ENCODE assay signal across 22 cellular contexts in genomic region chr1:47968489-47968888, GRCh38. TPM values are rescaled to one million over a fixed set of nuclear protein-coding genes. Genes with fewer than 3 reads are reported as not detected.
DNase-seq lines count a peak whose midpoint lies in the region; ATAC-seq, FAIRE-seq and TF ChIP-seq lines count a peak whose summit lies in the region.
"Had no signal": no experiment of that assay in that cellular context is flagged by ENCODE, and none has a peak within 500 bp of the region (broad histone marks: within the 10 kb centered on the region; RNA-seq: fewer than 3 reads in every experiment).

No MANE protein-coding gene starts in this region.

- H3K27ac ChIP-seq in K562 (ENCODE audit: extremely low read depth, low read depth, low read length): no peak overlapping the region
- H3K27ac ChIP-seq in right lobe of liver: peak overlapping the region in 2 of 3 donors; percentile 65 to 79
- H3K27ac ChIP-seq in tibial artery: peak overlapping the region; percentile 60 to 90

- CTCF ChIA-PET in K562 (lab: Yijun Ruan, JAX; ENCODE audit: low intra/inter-chr PET ratio): no interaction called here

- BruUV-seq in K562 (replicated peaks; lab: Mats Ljungman, UMichigan): no TSS peak

- TF ChIP-seq CTCF in K562 (IDR thresholded peaks at IDR 0.05 in 2 of 3, conservative IDR thresholded peaks at IDR 0.05 in 1 of 3; ENCODE audit: insufficient read depth in 2 of 3, low read depth in 1 of 3, low read length in 3 of 3) (no peak), right lobe of liver (IDR thresholded peaks at IDR 0.05) (no peak), tibial artery (IDR thresholded peaks at IDR 0.05) (no peak)

- H4K20me1 ChIP-seq in K562 (replicated peaks; ENCODE audit: control insufficient read depth, insufficient read depth, low read length): no peaks in the 10 kb centered on the region; the same call in 1 of the 2 replicates

- H3K27me3 ChIP-seq in K562 (ENCODE audit: control insufficient read depth in 2 of 2, insufficient read depth in 2 of 2, low read length in 2 of 2) (no peaks in the 10 kb centered on the region), right lobe of liver (no peaks in the 10 kb centered on the region), tibial artery (no peaks in the 10 kb centered on the region)

- H3K36me3 ChIP-seq in K562 (ENCODE audit: control insufficient read depth, insufficient read depth, low read length): no peaks in the 10 kb centered on the region
- H3K36me3 ChIP-seq in right lobe of liver: no peaks in the 10 kb centered on the region
- H3K36me3 ChIP-seq in tibial artery: no peaks in the 10 kb centered on the region

- no peak overlapping the region for H3K9ac ChIP-seq in K562 (ENCODE audit: insufficient read depth in 1 of 2, low read depth in 2 of 2, low read length in 2 of 2)

- no peak overlapping the region for H2AFZ ChIP-seq in K562 (ENCODE audit: low read depth, low read length)
- H2AFZ ChIP-seq: GM23338 had no signal

- H3K4me2 ChIP-seq in K562 (ENCODE audit: insufficient read depth, low read length): no peak overlapping the region
- H3K4me2 ChIP-seq: GM23338 had no signal

- TF ChIP-seq EP300 in K562 (IDR thresholded peaks at IDR 0.05; ENCODE audit: low read length): no peak

- TF ChIP-seq POLR2A in K562 (conservative IDR thresholded peaks at IDR 0.05) (no peak), right lobe of liver (IDR thresholded peaks at IDR 0.05) (no peak)

- no peaks in the 10 kb centered on the region for H3K9me1 ChIP-seq in K562 (ENCODE audit: control insufficient read depth, insufficient read depth, low read length)

- no peak for TF ChIP-seq RAD21 in K562 (CRISPR knock-in tag; conservative IDR thresholded peaks at IDR 0.05 in 1 of 2, IDR thresholded peaks at IDR 0.05 in 1 of 2)

- H3K9me3 ChIP-seq in K562 (replicated peaks; ENCODE audit: control insufficient read depth, insufficient read depth, low read depth, low read length) (no peaks in the 10 kb centered on the region), right lobe of liver (no peaks in the 10 kb centered on the region), tibial artery (no peaks in the 10 kb centered on the region)

- FAIRE-seq in K562 (lab: Jason Lieb, UNC): no peak
- FAIRE-seq: GM12878, GM19239 had no signal

- H3K4me1 ChIP-seq in K562 (replicated peaks in 1 of 2; ENCODE audit: control insufficient read depth in 2 of 2, insufficient read depth in 2 of 2, low read length in 2 of 2): no peaks in the 10 kb centered on the region
- peaks cover 0 to 63% (median 30%) of the 10 kb centered on the region in 4 donors for H3K4me1 ChIP-seq in right lobe of liver
- H3K4me1 ChIP-seq in tibial artery: peaks cover 0 to 95% (median 44%) of the 10 kb centered on the region in 4 donors

- POLR2A ChIA-PET in K562 (lab: Yijun Ruan, JAX): interaction anchor here (0.6 to 0.7 kb wide), 2 partner anchors 33 to 204 kb away, joined by 3 read pairs; no protein-coding TSS in a partner anchor

- intact Hi-C loops in K562 (cut with micrococcal nuclease): no loop called here
- intact Hi-C loops in right lobe of liver (cut with DNase I): no loop called here
- intact Hi-C loops in tibial artery (cut with DNase I; ENCODE audit: low total_unique reads): no loop called here

- H3K4me3 ChIP-seq in K562 (no peak overlapping the region), right lobe of liver (no peak overlapping the region), tibial artery (no peak overlapping the region)
- H3K4me3 ChIP-seq: GM12878, GM23338 had no signal

- DNase-seq in NCI-H510A treated with DMSO at 0.1 percent for 48 hours (lab: John Stamatoyannopoulos, UW) (peak; percentile 47), NCI-H510A (lab: John Stamatoyannopoulos, UW) (no peak), K562 (ENCODE audit: extremely low read depth in 1 of 4, low spot score in 3 of 4) (no peak), right lobe of liver (peak in 1 of 3 donors; percentile 28), tibial artery (no peak), DMS79 (lab: John Stamatoyannopoulos, UW) (no peak), DMS 273 (lab: John Stamatoyannopoulos, UW; ENCODE audit: unreplicated experiment) (no peak)
- DNase-seq: C1 segment of cervical spinal cord; Calu3; CD4-positive, alpha-beta memory T cell; COR-L47; DMS153; EL; GDM1; H9; HFFc6 had no signal

- ATAC-seq in K562 (no peak), right lobe of liver (no peak)
- ATAC-seq: GM12878, GM23338, HCT116 had no signal

- no peaks in the 10 kb centered on the region for H3K79me2 ChIP-seq in K562 (ENCODE audit: control insufficient read depth, insufficient read depth, low read length)

- in situ Hi-C loops in K562 (cut with MboI): no loop called here

- 0% methylated on average over 4 of the region's 4 CpGs for WGBS in K562 (ENCODE audit: insufficient coverage, low coverage, missing lambda C conversion rate)
- 80% methylated on average over 3 of the region's 4 CpGs for WGBS in right lobe of liver (ENCODE audit: insufficient coverage, low coverage, low lambda C conversion rate, missing lambda C conversion rate)

TF ChIP-seq in K562, 482 proteins besides CTCF, POLR2A, EP300 and RAD21:
- no peak for TF ChIP-seq ZNF239 (CRISPR knock-in tag; IDR thresholded peaks at IDR 0.05)
- TF ChIP-seq KLF13 (tag; IDR thresholded peaks at IDR 0.05; ENCODE audit: borderline replicate concordance, low read depth): 0 out of 2 replicates have a peak, but pooled peaks have one; percentile 28

RNA-seq across cellular contexts. Expression of gene TRABD2B, which starts 28.7 kb away (rescaled TPM):
- total RNA-seq in K562 (2011; cell fraction: chromatin; rRNA removed; ENCODE audit: low replicate concordance): not detected in 2 replicates
- not detected in 2 replicates for total RNA-seq in K562 (2011; cell fraction: nucleolus; rRNA removed)
- total RNA-seq in K562 (2011; cell fraction: nucleoplasm; rRNA removed): not detected in 2 replicates
- total RNA-seq in K562 (2014; rRNA removed): not detected in 2 replicates
- total RNA-seq in K562 (2014; rRNA removed; fragmentation: Illumina TruSeq; extraction: Trizol): not detected in 2 replicates
- total RNA-seq in K562 (2015; rRNA removed; fragmentation: Illumina TruSeq; extraction: Trizol): not detected in 2 replicates
- not detected in 2 replicates for total RNA-seq in K562 (2021)
- not detected in 2 replicates for polyA plus RNA-seq in K562 (2011; rRNA removed)
- not detected in 2 replicates for polyA plus RNA-seq in K562 (2011; cell fraction: cytosol; rRNA removed)
- not detected in 2 replicates for polyA plus RNA-seq in K562 (2011; cell fraction: nucleus; rRNA removed)
- not detected in 2 replicates for polyA plus RNA-seq in K562 (2012)
- not detected in 2 replicates for polyA plus RNA-seq in K562 (2014; fragmentation: Illumina TruSeq; extraction: Trizol)
- not detected for polyA plus RNA-seq in K562 (2014; fragmentation: Nextera tagmentation; extraction: Ambion mirVana)
- polyA plus RNA-seq in K562 (2014; rRNA removed): not detected in 2 replicates
- polyA minus RNA-seq in K562 (2011; rRNA and poly(A)+ RNA removed): not detected in 2 replicates
- polyA minus RNA-seq in K562 (2011; cell fraction: cytosol; rRNA and poly(A)+ RNA removed): not detected in 2 replicates
- not detected in 2 replicates for polyA minus RNA-seq in K562 (2011; cell fraction: nucleus; rRNA and poly(A)+ RNA removed)
- 1 to 10 TPM in 3 of 6 experiments, under 1 TPM in 3; 0.55 to 9.5 (median 1.8) TPM for total RNA-seq in right lobe of liver
- total RNA-seq: A673; CD4-positive, alpha-beta memory T cell; GM12878; HFFc6 had no signal
- polyA plus RNA-seq: BJ; CD4-positive, alpha-beta memory T cell; GM12878 had no signal
